ENCODE assay signal across 13 cellular contexts in the genomic region with DNA sequence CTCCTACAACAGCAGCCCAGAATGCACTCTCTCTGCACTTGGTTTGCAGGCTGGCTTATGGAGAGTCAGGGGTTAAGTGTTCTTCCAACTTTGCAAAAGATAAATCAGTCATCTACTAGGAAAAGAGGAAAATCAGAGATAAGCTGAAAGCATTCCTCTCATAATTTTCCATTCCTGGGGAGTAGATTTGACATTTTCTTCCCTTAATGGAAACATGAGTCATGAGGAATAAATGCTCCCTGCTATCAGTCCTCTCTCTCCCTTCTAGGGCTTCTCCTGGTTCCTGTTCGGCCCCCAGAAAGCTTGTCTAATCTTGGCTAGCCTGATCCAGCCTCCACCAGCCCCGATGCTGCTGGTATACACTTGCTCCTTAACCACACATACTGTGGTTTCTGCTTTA. TPM values are rescaled to one million over a fixed set of nuclear protein-coding genes. Genes with fewer than 3 reads are reported as not detected.
A peak's percentile ranks its signal among the peaks of the same experiment; 100 is the strongest.
DNase-seq lines count a peak whose midpoint lies in the region; ATAC-seq, FAIRE-seq and TF ChIP-seq lines count a peak whose summit lies in the region.
"Had no signal": no experiment of that assay in that cellular context is flagged by ENCODE, and none has a peak within 500 bp of the region (broad histone marks: within the 10 kb centered on the region; RNA-seq: fewer than 3 reads in every experiment).

No MANE protein-coding gene starts in this region.

- no peak for TF ChIP-seq EP300 in A549 (IDR thresholded peaks at IDR 0.05)

- peak overlapping the region; percentile 36 to 81; a peak in 5 of 6 replicates for H3K27ac ChIP-seq in A549
- peak overlapping the region; percentile 22 for H3K27ac ChIP-seq in brain microvascular endothelial cell
- no peak overlapping the region for H3K27ac ChIP-seq in gastrocnemius medialis
- H3K27ac ChIP-seq: psoas muscle, vagina had no signal

- no peak for FAIRE-seq in A549 (lab: Jason Lieb, UNC)

- in situ Hi-C loops in brain microvascular endothelial cell (cut with HindIII; ENCODE audit: low pct_ligation_motif_present, low sequenced_read_pairs): no loop called here
- in situ Hi-C loops in gastrocnemius medialis (cut with MboI; ENCODE audit: low sequenced_read_pairs in 4 of 4): loop anchor here (25.0 kb wide), 3 partner anchors 628 to 1228 kb away; no protein-coding TSS in a partner anchor

- H3K4me1 ChIP-seq in A549: peaks cover 13% of the 10 kb centered on the region
- H3K4me1 ChIP-seq in gastrocnemius medialis: no peaks in the 10 kb centered on the region
- H3K4me1 ChIP-seq: psoas muscle, vagina had no signal

- POLR2A ChIA-PET in A549 (lab: Yijun Ruan, JAX): interaction anchor here (0.7 to 1.2 kb wide), 2 partner anchors 10 to 64 kb away, joined by 3 to 5 read pairs; a partner anchor contains a TSS

- TF ChIP-seq CTCF in A549 (IDR thresholded peaks at IDR 0.05) (no peak), brain microvascular endothelial cell (IDR thresholded peaks at IDR 0.05; ENCODE audit: low read depth, low read length, missing control alignments) (no peak), gastrocnemius medialis (IDR thresholded peaks at IDR 0.05 in 4 of 5, conservative IDR thresholded peaks at IDR 0.05 in 1 of 5) (no peak)

- TF ChIP-seq RAD21 in A549 (conservative IDR thresholded peaks at IDR 0.05 in 1 of 2, IDR thresholded peaks at IDR 0.05 in 1 of 2): no peak

- no peaks in the 10 kb centered on the region for H3K27me3 ChIP-seq in brain microvascular endothelial cell (replicated peaks)
- H3K27me3 ChIP-seq in gastrocnemius medialis: no peaks in the 10 kb centered on the region
- H3K27me3 ChIP-seq: vagina had no signal

- intact Hi-C loops in gastrocnemius medialis (cut with DNase I; ENCODE audit: low total_unique reads): no loop called here

- no peak overlapping the region for H3K4me3 ChIP-seq in A549
- no peak overlapping the region for H3K4me3 ChIP-seq in brain microvascular endothelial cell (ENCODE audit: low read depth, low read length)
- H3K4me3 ChIP-seq in gastrocnemius medialis: no peak overlapping the region
- H3K4me3 ChIP-seq: psoas muscle, vagina had no signal

- peak overlapping the region; percentile 46 for H3K4me2 ChIP-seq in A549

- ATAC-seq in A549 (peak in 1 of 2 experiments; percentile 84; a peak in 3 of 6 replicates), gastrocnemius medialis (no peak), GM18502 (IDR thresholded peaks at IDR 0.05; ENCODE audit: poor library complexity, unreplicated experiment) (no peak), GM21723 (IDR thresholded peaks at IDR 0.05; ENCODE audit: unreplicated experiment) (no peak)
- ATAC-seq: psoas muscle had no signal

- CTCF ChIA-PET in A549 (lab: Yijun Ruan, JAX): interaction anchor here (1.5 kb wide), 1 partner anchor 11 kb away, joined by 11 read pairs; no protein-coding TSS in a partner anchor

- no peaks in the 10 kb centered on the region for H3K36me3 ChIP-seq in brain microvascular endothelial cell (replicated peaks)
- H3K36me3 ChIP-seq in gastrocnemius medialis: no peaks in the 10 kb centered on the region
- H3K36me3 ChIP-seq: vagina had no signal

- TF ChIP-seq POLR2A in A549 (IDR thresholded peaks at IDR 0.05; ENCODE audit: low read length) (no peak), gastrocnemius medialis (IDR thresholded peaks at IDR 0.05) (no peak)

- DNase-seq in A549 (ENCODE audit: low read depth in 1 of 2, low spot score in 1 of 2): peak in 1 of 2 experiments; percentile 28
- DNase-seq in HS-27A (ENCODE audit: low read depth): peak; percentile 59
- DNase-seq in brain microvascular endothelial cell: peak; percentile 69
- DNase-seq in kidney glomerular epithelial cell (lab: John Stamatoyannopoulos, UW): peak; percentile 55
- no peak for DNase-seq in gastrocnemius medialis
- DNase-seq in NCI-H187 (lab: John Stamatoyannopoulos, UW): no peak
- DNase-seq: activated CD4-positive, alpha-beta T cell treated with anti-CD3 and anti-CD28 coated beads, Interleukin-2, amount 50 U/mL, for 1 hour; GF-D8; NCI-H526; psoas muscle had no signal

- WGBS in A549 (ENCODE audit: missing lambda C conversion rate): 0% methylated on average over 2 of the region's 2 CpGs

- no peaks in the 10 kb centered on the region for H3K9me3 ChIP-seq in A549
- H3K9me3 ChIP-seq in gastrocnemius medialis: no peaks in the 10 kb centered on the region
- H3K9me3 ChIP-seq: psoas muscle, vagina had no signal

TF ChIP-seq in A549, 52 proteins besides CTCF, POLR2A, EP300 and RAD21:
- no peak for TF ChIP-seq ESRRA (IDR thresholded peaks at IDR 0.05; ENCODE audit: borderline replicate concordance, low read length)
- TF ChIP-seq GATA3 (IDR thresholded peaks at IDR 0.05; ENCODE audit: borderline replicate concordance): peak; percentile 50; the same call in 1 of the 2 replicates
- no peak for TF ChIP-seq HOXA7 (CRISPR knock-in tag; IDR thresholded peaks at IDR 0.05)
- TF ChIP-seq JUN (IDR thresholded peaks at IDR 0.05): no peak
- peak; percentile 20; the same call in 1 of the 2 replicates for TF ChIP-seq FOSL2 (IDR thresholded peaks at IDR 0.05)
- no peak for TF ChIP-seq FOSL2 (CRISPR knock-in tag; IDR thresholded peaks at IDR 0.05)
- no peak for TF ChIP-seq CHD4 (IDR thresholded peaks at IDR 0.05; ENCODE audit: borderline replicate concordance)
- no peak for TF ChIP-seq RNF2 (IDR thresholded peaks at IDR 0.05; ENCODE audit: borderline replicate concordance, low read depth)
- TF ChIP-seq HDAC2 (IDR thresholded peaks at IDR 0.05): no peak

RNA-seq across cellular contexts. Expression of a gene that starts 28.4 kb away (rescaled TPM):
- polyA plus RNA-seq in A549 (2011; rRNA removed) (0.41 and 0.46 TPM in 2 replicates), A549 (2017; fragmentation: RNase III; extraction: RNeasy Plus Mini Kit Qiagen cat#74134 plus additional on column Dnase treatment) (0.28 to 0.33 TPM (median 0.28 TPM) in 3 replicates)
- polyA plus RNA-seq in A549 (2012; cell fraction: cytosol; rRNA removed): 0.38 and 0.39 TPM in 2 replicates
- polyA plus RNA-seq in A549 (2012; cell fraction: nucleus; rRNA removed): 0.24 and 0.25 TPM in 2 replicates
- polyA minus RNA-seq in A549 (2011; rRNA and poly(A)+ RNA removed): 0.29 and 0.37 TPM in 2 replicates
- 1 to 10 TPM in 3 of 4 donors, under 1 TPM in 1; 0.46 to 3.5 (median 1.8) TPM for total RNA-seq in gastrocnemius medialis

Comparison
In these comparisons a context has a peak if more than half of its experiments do, and no peak if none do; other contexts are left out.
1. DNase-seq: peak in HS-27A (single experiment), brain microvascular endothelial cell (single experiment) and kidney glomerular epithelial cell (single experiment); none in gastrocnemius medialis (0 of 2) and NCI-H187 (0 of 2).
2. H3K27ac ChIP-seq: peak in A549 (2 of 2) and brain microvascular endothelial cell (single experiment); none in gastrocnemius medialis (0 of 4).